ENCODE assay signal across 8 cellular contexts in genomic region chr1:155562581-155563376, GRCh38. TPM values are rescaled to one million over a fixed set of nuclear protein-coding genes. Genes with fewer than 3 reads are reported as not detected.
DNase-seq lines count a peak whose midpoint lies in the region; ATAC-seq and TF ChIP-seq lines count a peak whose summit lies in the region.

Gene ASH1L, minus strand, starts transcription at chr1:155562803. Its CDS starts 41,284 bp downstream, at chr1:155521519.

- peak within 1 kb of the TSS; percentile 94 for H3K4me3 ChIP-seq in AG10803 (ENCODE audit: low read length)
- peak within 1 kb of the TSS; percentile 68 for H3K4me3 ChIP-seq in kidney epithelial cell (ENCODE audit: low read depth, low read length)

- DNase-seq in AG10803 (ENCODE audit: low read depth) (peak; percentile 93), NCI-H510A treated with DMSO at 0.1 percent for 48 hours (lab: John Stamatoyannopoulos, UW) (peak; percentile 88), cerebellum (ENCODE audit: low spot score) (peak; percentile 92), kidney epithelial cell (ENCODE audit: low read depth) (peak; percentile 41)
- peak; percentile 87 to 89 for DNase-seq in activated CD4-positive, alpha-beta T cell treated with anti-CD3 and anti-CD28 coated beads for 24 hours (ENCODE audit: low read depth in 2 of 2)
- DNase-seq in stimulated activated CD4-positive, alpha-beta T cell treated with anti-CD3 and anti-CD28 coated beads, Interleukin-15, amount 100 ng/mL, for 24 hours, result peak; percentile 95

- no peaks in the 10 kb centered on the region for H3K27me3 ChIP-seq in kidney epithelial cell (ENCODE audit: control insufficient read depth, insufficient read depth, low read length)

- peak; percentile 78 for ATAC-seq in HG03432 (IDR thresholded peaks at IDR 0.05; ENCODE audit: unreplicated experiment)

- TF ChIP-seq POLR2A in GM19193 (IDR thresholded peaks at IDR 0.05; ENCODE audit: extremely low read depth, insufficient read depth, insufficient read length), result peak; percentile 99

- H3K36me3 ChIP-seq in kidney epithelial cell (ENCODE audit: control insufficient read depth, insufficient read depth, low read length), result no peaks in the 10 kb centered on the region

- TF ChIP-seq CTCF in AG10803 (conservative IDR thresholded peaks at IDR 0.05; ENCODE audit: low read length) (no peak), kidney epithelial cell (IDR thresholded peaks at IDR 0.05; ENCODE audit: insufficient read depth, low read length, poor library complexity, severe bottlenecking) (no peak)

RNA-seq across cellular contexts. Expression of gene ASH1L, which starts in this region (rescaled TPM):
- total RNA-seq in cerebellum (65.2 TPM), kidney epithelial cell (19.5 and 25.3 TPM in 2 replicates)

Comparison
In these comparisons a context has a peak if more than half of its experiments do, and no peak if none do; other contexts are left out.
1. Peak in every context shown above with its lines: DNase-seq, ATAC-seq and H3K4me3 ChIP-seq.
2. DNase-seq: peak in every context shown above with its lines; median percentile 95 in stimulated activated CD4-positive, alpha-beta T cell treated with anti-CD3 and anti-CD28 coated beads, Interleukin-15, amount 100 ng/mL, for 24 hours; 93 in AG10803; 92 in cerebellum; 88 in NCI-H510A treated with DMSO at 0.1 percent for 48 hours; 88 in activated CD4-positive, alpha-beta T cell treated with anti-CD3 and anti-CD28 coated beads for 24 hours; 41 in kidney epithelial cell.